Comparison of ENCODE assay signal across 17 cellular contexts in the genomic region with DNA sequence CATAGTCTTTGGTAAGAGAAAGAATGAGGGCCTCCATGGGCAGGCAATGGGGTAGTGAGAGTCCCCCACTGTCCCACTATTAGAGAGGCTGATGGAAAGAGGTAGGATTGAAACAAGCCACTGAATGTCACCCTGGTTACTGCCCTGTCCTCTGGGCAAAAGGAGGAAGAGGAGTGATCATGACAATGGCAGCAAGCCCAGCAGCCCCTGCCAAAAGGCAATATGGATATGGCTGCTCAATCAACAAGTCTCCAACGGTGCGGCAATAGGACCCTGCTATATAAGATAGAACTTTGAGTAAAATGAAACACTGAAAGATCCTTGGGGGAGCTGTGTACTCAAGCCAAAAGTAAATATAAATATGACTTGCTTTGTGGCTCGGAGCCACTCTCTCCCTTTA. TPM values are rescaled to one million over a fixed set of nuclear protein-coding genes. Genes with fewer than 3 reads are reported as not detected.
DNase-seq lines count a peak whose midpoint lies in the region; ATAC-seq and TF ChIP-seq lines count a peak whose summit lies in the region.
"Had no signal": no experiment of that assay in that cellular context is flagged by ENCODE, and none has a peak within 500 bp of the region (broad histone marks: within the 10 kb centered on the region; RNA-seq: fewer than 3 reads in every experiment).

No MANE protein-coding gene starts in this region.

- H3K9me2 ChIP-seq in GM23248 (ENCODE audit: insufficient read depth), result no peaks in the 10 kb centered on the region
- no peaks in the 10 kb centered on the region for H3K9me2 ChIP-seq in OCI-LY7 (ENCODE audit: insufficient read depth, low read length)

- POLR2A ChIA-PET in WTC11 (lab: Charles Lee), result no interaction called here
- POLR2A ChIA-PET in OCI-LY7 (lab: Charles Lee), result no interaction called here

- H3K36me3 ChIP-seq in GM23248 (ENCODE audit: low read depth), result no peaks in the 10 kb centered on the region
- H3K36me3 ChIP-seq in iPS-20b (ENCODE audit: insufficient read depth, low read depth, low read length), result 0 out of 2 replicates have a peak, but pooled peaks cover 3% of the 10 kb centered on the region
- no peaks in the 10 kb centered on the region for H3K36me3 ChIP-seq in gastrocnemius medialis
- H3K36me3 ChIP-seq in OCI-LY7 (ENCODE audit: insufficient read depth, low read length), result peaks cover 6% of the 10 kb centered on the region
- H3K36me3 ChIP-seq: tibial artery had no signal

- H3K27ac Mint-ChIP-seq in WTC11, result peak overlapping the region; percentile 97
- H3K27ac Mint-ChIP-seq: activated T-cell treated with anti-CD3 and anti-CD28 coated beads, Interleukin-2, amount 50 U/mL, for 24 hours; naive thymus-derived CD8-positive, alpha-beta T cell had no signal

- no peak for TF ChIP-seq POLR2A in gastrocnemius medialis (IDR thresholded peaks at IDR 0.05)

- H3K9me3 Mint-ChIP-seq in WTC11, result no peaks in the 10 kb centered on the region
- H3K9me3 Mint-ChIP-seq: activated T-cell treated with anti-CD3 and anti-CD28 coated beads, Interleukin-2, amount 50 U/mL, for 24 hours; naive thymus-derived CD8-positive, alpha-beta T cell had no signal

- no peaks in the 10 kb centered on the region for H3K36me3 Mint-ChIP-seq in WTC11
- H3K36me3 Mint-ChIP-seq: naive thymus-derived CD8-positive, alpha-beta T cell had no signal

- H3F3A ChIP-seq in GM23248 (ENCODE audit: insufficient read depth), result peaks cover 23% of the 10 kb centered on the region

- TF ChIP-seq CTCF in WTC11 (IDR thresholded peaks at IDR 0.05) (no peak), gastrocnemius medialis (IDR thresholded peaks at IDR 0.05 in 4 of 5, conservative IDR thresholded peaks at IDR 0.05 in 1 of 5) (no peak), OCI-LY7 (conservative IDR thresholded peaks at IDR 0.05; ENCODE audit: low read length) (no peak)

- H3K4me2 ChIP-seq in GM23248 (ENCODE audit: unreplicated experiment), result peak overlapping the region; percentile 46
- no peak overlapping the region for H3K4me2 ChIP-seq in OCI-LY7 (ENCODE audit: low read length)

- peaks cover 39% of the 10 kb centered on the region for H3K4me1 Mint-ChIP-seq in WTC11

- no peaks in the 10 kb centered on the region for H3K27me3 ChIP-seq in GM23248 (replicated peaks; ENCODE audit: insufficient read depth)
- no peaks in the 10 kb centered on the region for H3K27me3 ChIP-seq in iPS-20b (ENCODE audit: insufficient read depth, low read length)
- H3K27me3 ChIP-seq in gastrocnemius medialis, result no peaks in the 10 kb centered on the region
- H3K27me3 ChIP-seq: tibial artery had no signal

- H3K4me3 ChIP-seq in GM23248 (no peak overlapping the region), iPS-20b (ENCODE audit: low read length) (0 out of 2 replicates have a peak overlapping the region, but pooled peaks have one; percentile 24), gastrocnemius medialis (no peak overlapping the region), OCI-LY7 (ENCODE audit: low read depth, low read length, poor library complexity, severe bottlenecking) (no peak overlapping the region)
- H3K4me3 ChIP-seq: tibial artery had no signal

- H3K79me2 ChIP-seq in GM23248 (ENCODE audit: insufficient read depth) (peaks cover 64% of the 10 kb centered on the region), OCI-LY7 (ENCODE audit: insufficient read depth, low read depth, low read length) (peaks cover 6% of the 10 kb centered on the region; the same call in 1 of the 2 replicates)

- H3K4me1 ChIP-seq in GM23248 (ENCODE audit: insufficient read depth) (peaks cover 32% of the 10 kb centered on the region), iPS-20b (ENCODE audit: insufficient read depth, low read length) (peaks cover 22% of the 10 kb centered on the region), gastrocnemius medialis (peaks cover 75 to 87% of the 10 kb centered on the region in 2 donors), OCI-LY7 (ENCODE audit: insufficient read depth, low read length, poor library complexity, severe bottlenecking) (peaks cover 7% of the 10 kb centered on the region)

- no TSS peak for BruUV-seq in OCI-LY7 (replicated peaks; lab: Mats Ljungman, UMichigan)

- no peaks in the 10 kb centered on the region for H3K27me3 Mint-ChIP-seq in WTC11 (ENCODE audit: low read depth)
- H3K27me3 Mint-ChIP-seq: activated T-cell treated with anti-CD3 and anti-CD28 coated beads, Interleukin-2, amount 50 U/mL, for 24 hours; naive thymus-derived CD8-positive, alpha-beta T cell had no signal

- H4K20me1 ChIP-seq in GM23248 (ENCODE audit: insufficient read depth) (no peaks in the 10 kb centered on the region), OCI-LY7 (ENCODE audit: insufficient read depth, low read length) (no peaks in the 10 kb centered on the region)

- H3K9ac ChIP-seq in GM23248, result peak overlapping the region; percentile 30; the same call in 1 of the 2 replicates
- peak overlapping the region; percentile 52; the same call in 1 of the 2 replicates for H3K9ac ChIP-seq in iPS-20b (ENCODE audit: low read depth, low read length)

- no peak overlapping the region for H3K4me3 Mint-ChIP-seq in WTC11
- H3K4me3 Mint-ChIP-seq: activated T-cell treated with anti-CD3 and anti-CD28 coated beads, Interleukin-2, amount 50 U/mL, for 24 hours; naive thymus-derived CD8-positive, alpha-beta T cell had no signal

- no peaks in the 10 kb centered on the region for H3K9me3 ChIP-seq in GM23248 (ENCODE audit: low read depth)
- no peaks in the 10 kb centered on the region for H3K9me3 ChIP-seq in iPS-20b (ENCODE audit: insufficient read depth, low read depth, low read length)
- no peaks in the 10 kb centered on the region for H3K9me3 ChIP-seq in gastrocnemius medialis
- H3K9me3 ChIP-seq in OCI-LY7 (ENCODE audit: low read length), result no peaks in the 10 kb centered on the region
- H3K9me3 ChIP-seq: tibial artery had no signal

- 51 to 59% methylated on average over 3 of the region's 3 CpGs for WGBS in GM23248 (ENCODE audit: low coverage in 1 of 2, low lambda C conversion rate in 2 of 2, missing lambda C conversion rate in 2 of 2), 2 experiments

- CTCF ChIA-PET in WTC11 (lab: Charles Lee) (interaction anchor here (1.1 to 3.4 kb wide), 14 partner anchors 10 to 442 kb away, joined by 3 to 59 read pairs (median 14); partner anchors contain the start of genes SAMD15, TMED8 and ZDHHC22), OCI-LY7 (lab: Charles Lee; ENCODE audit: unreplicated experiment) (no interaction called here)

- intact Hi-C loops in gastrocnemius medialis (cut with DNase I; ENCODE audit: low total_unique reads) (loop anchor here (10.0 kb wide), 2 partner anchors 390 to 1160 kb away; partner anchors contain the start of genes ALKBH1, GPATCH2L and SLIRP), OCI-LY7 (cut with micrococcal nuclease; ENCODE audit: unreplicated experiment) (no loop called here)

- in situ Hi-C loops in GM23248 (cut with MboI) (no loop called here), gastrocnemius medialis (cut with MboI; ENCODE audit: low sequenced_read_pairs in 4 of 4) (loop anchor here in 3 of 4 donors (10.0 kb wide), 2 partner anchors 210 to 440 kb away; no protein-coding TSS in a partner anchor)

- no peak for ATAC-seq in WTC11
- peak; percentile 7 to 23 for ATAC-seq in gastrocnemius medialis
- ATAC-seq: naive thymus-derived CD8-positive, alpha-beta T cell had no signal

- no peak overlapping the region for H2AFZ ChIP-seq in GM23248
- H2AFZ ChIP-seq in OCI-LY7 (ENCODE audit: low read length), result no peak overlapping the region

- H3K27ac ChIP-seq in GM23248 (peak overlapping the region; percentile 67), iPS-20b (ENCODE audit: low read length) (peak overlapping the region; percentile 13), gastrocnemius medialis (peak overlapping the region; percentile 84 to 96 (median 89)), OCI-LY7 (ENCODE audit: low read depth, low read length, poor library complexity, severe bottlenecking) (no peak overlapping the region)
- H3K27ac ChIP-seq: tibial artery had no signal

- DNase-seq in GM23248 (no peak), WTC11 (ENCODE audit: low spot score) (no peak), gastrocnemius medialis (no peak), activated gamma-delta T cell treated with Interleukin-2 at 50 U/mL for 16 hours (no peak), OCI-LY7 (ENCODE audit: low spot score) (no peak), Ammon's horn (ENCODE audit: low spot score) (no peak)
- DNase-seq in stimulated activated CD4-positive, alpha-beta T cell treated with anti-CD3 and anti-CD28 coated beads, Interleukin-12 subunit alpha, Interleukin-12 subunit beta, amount 100 ng/mL, for 4 hours, result no peak
- DNase-seq: activated CD4-positive, alpha-beta T cell treated with anti-CD3 and anti-CD28 coated beads for 1 hour; activated T-cell treated with anti-CD3 and anti-CD28 coated beads, Interleukin-2, amount 50 U/mL, for 24 hours; DMS 273 treated with DMSO at 0.1 percent for 48 hours; naive thymus-derived CD8-positive, alpha-beta T cell; NCI-H1092 treated with DMSO at 0.1 percent for 48 hours; NCI-H446; OCI-M1; tibial artery had no signal

TF ChIP-seq in WTC11, 78 proteins besides CTCF, POLR2A, EP300 and RAD21 (continues in another document):
- no peak for TF ChIP-seq MAX (CRISPR knock-in tag; IDR thresholded peaks at IDR 0.05)

RNA-seq across cellular contexts. Expression of gene POMT2, which starts 6.1 kb away (rescaled TPM):
- total RNA-seq in GM23248 (2014; rRNA removed; shearing (Covaris generic)), result 21.0 and 28.3 TPM in 2 replicates
- 18.0 and 20.7 TPM in 2 replicates for polyA plus RNA-seq in GM23248 (2016; fragmentation: Nextera tagmentation; extraction: Ambion mirVana)
- 31.3 to 38.7 TPM (median 35.2 TPM) in 3 replicates for total RNA-seq in WTC11 (2021)
- total RNA-seq in gastrocnemius medialis, result 10 to 100 TPM; 27.0 to 33.2 (median 28.9) TPM
- 5.9 and 8.2 TPM in 2 replicates for total RNA-seq in OCI-LY7 (2014; rRNA removed; shearing (Covaris generic))
- 28.3 and 31.4 TPM in 2 replicates for total RNA-seq in OCI-LY7 (2022)

RNA-seq across cellular contexts. Expression of gene GSTZ1, which starts 6.3 kb away (rescaled TPM):
- total RNA-seq in GM23248 (2014; rRNA removed; shearing (Covaris generic)), result 26.1 and 26.2 TPM in 2 replicates
- 9.7 and 14.9 TPM in 2 replicates for polyA plus RNA-seq in GM23248 (2016; fragmentation: Nextera tagmentation; extraction: Ambion mirVana)
- 35.6 to 40.2 TPM (median 38.2 TPM) in 3 replicates for total RNA-seq in WTC11 (2021)
- 10 to 100 TPM; 35.9 to 49.7 (median 36.6) TPM for total RNA-seq in gastrocnemius medialis
- 39.9 and 43.0 TPM in 2 replicates for total RNA-seq in OCI-LY7 (2014; rRNA removed; shearing (Covaris generic))
- 53.6 and 55.6 TPM in 2 replicates for total RNA-seq in OCI-LY7 (2022)

RNA-seq across cellular contexts. Expression of gene NGB, which starts 43.5 kb away (rescaled TPM):
- total RNA-seq in GM23248 (2014; rRNA removed; shearing (Covaris generic)), result not detected in 2 replicates
- not detected in 2 replicates for polyA plus RNA-seq in GM23248 (2016; fragmentation: Nextera tagmentation; extraction: Ambion mirVana)
- 0.14 to 0.46 TPM (median 0.33 TPM) in 3 replicates for total RNA-seq in WTC11 (2021)
- not detected for total RNA-seq in gastrocnemius medialis
- not detected in 2 replicates for total RNA-seq in OCI-LY7 (2014; rRNA removed; shearing (Covaris generic))
- total RNA-seq in OCI-LY7 (2022), result not detected in 2 replicates
- total RNA-seq: dermis microvascular lymphatic vessel endothelial cell; naive thymus-derived CD8-positive, alpha-beta T cell had no signal
- polyA plus RNA-seq: naive thymus-derived CD8-positive, alpha-beta T cell had no signal
